8 cellular contexts compared by ENCODE assay signal in the genomic region with DNA sequence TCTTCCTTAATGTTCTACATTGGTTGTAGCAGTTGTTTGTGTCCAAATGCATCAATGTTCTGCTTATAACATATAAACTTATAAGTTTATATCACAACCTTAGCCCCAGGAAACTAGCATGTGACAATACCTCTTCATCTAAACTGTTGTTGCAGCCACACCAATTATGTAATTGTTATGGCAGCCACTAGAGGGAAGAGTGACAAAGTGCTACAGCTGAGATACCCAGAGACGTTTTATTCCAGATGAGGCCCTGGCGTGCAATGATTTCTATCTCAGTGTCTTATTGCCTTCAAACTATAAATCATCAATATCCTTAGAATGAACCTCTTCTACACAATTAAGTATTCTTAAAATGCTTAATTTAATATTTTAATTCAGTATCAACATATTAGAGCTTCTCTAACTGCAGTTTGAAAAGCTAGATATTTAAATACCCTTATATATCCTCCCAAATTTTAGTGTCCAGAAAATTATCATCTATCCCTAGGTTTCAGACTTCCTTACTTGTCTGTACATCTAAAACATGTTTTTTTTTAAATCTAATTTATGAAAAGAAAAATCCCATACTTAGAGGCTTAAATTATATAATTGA.
DNase-seq lines count a peak whose midpoint lies in the region; ATAC-seq, FAIRE-seq and TF ChIP-seq lines count a peak whose summit lies in the region.

No MANE protein-coding gene starts in this region.

- 0% methylated on average over 2 of the region's 2 CpGs for WGBS in K562 (ENCODE audit: insufficient coverage, low coverage, missing lambda C conversion rate)
- 0% methylated on average over 2 of the region's 2 CpGs for WGBS in mesenchymal stem cell
- 6 to 8% methylated on average over 2 of the region's 2 CpGs for WGBS in lower leg skin, 2 donors

- BruUV-seq in K562 (replicated peaks; lab: Mats Ljungman, UMichigan): no TSS peak

- intact Hi-C loops in K562 (cut with micrococcal nuclease) (no loop called here), lower leg skin (cut with DNase I; ENCODE audit: low total_unique reads) (no loop called here)

- H3K79me1 ChIP-seq in mesenchymal stem cell (replicated peaks; ENCODE audit: low read length, poor library complexity, severe bottlenecking): no peaks in the 10 kb centered on the region

- no peak for FAIRE-seq in K562 (lab: Jason Lieb, UNC)

- H3K4me2 ChIP-seq in K562 (ENCODE audit: insufficient read depth, low read length): no peak overlapping the region
- no peak overlapping the region for H3K4me2 ChIP-seq in mesenchymal stem cell (ENCODE audit: low read length, poor library complexity, severe bottlenecking)

- POLR2A ChIA-PET in K562 (lab: Yijun Ruan, JAX): no interaction called here

- no peak overlapping the region for H3K4ac ChIP-seq in mesenchymal stem cell (ENCODE audit: low read depth in 1 of 2, low read length in 2 of 2)

- H3K4me1 ChIP-seq in K562 (replicated peaks in 1 of 2; ENCODE audit: control insufficient read depth in 2 of 2, insufficient read depth in 2 of 2, low read length in 2 of 2): no peaks in the 10 kb centered on the region
- no peaks in the 10 kb centered on the region for H3K4me1 ChIP-seq in mesenchymal stem cell (ENCODE audit: control insufficient read depth, insufficient read depth, low read depth, low read length)

- H3K36me3 ChIP-seq in K562 (ENCODE audit: control insufficient read depth, insufficient read depth, low read length): no peaks in the 10 kb centered on the region; the same call in 2 of the 3 replicates
- no peaks in the 10 kb centered on the region for H3K36me3 ChIP-seq in mesenchymal stem cell (ENCODE audit: control insufficient read depth in 1 of 2, insufficient read depth in 2 of 2, low read depth in 1 of 2, low read length in 2 of 2)

- H2AK5ac ChIP-seq in mesenchymal stem cell (ENCODE audit: low read length, severe bottlenecking): no peak overlapping the region

- H3K27ac ChIP-seq in K562 (ENCODE audit: extremely low read depth, low read depth, low read length): no peak overlapping the region
- no peak overlapping the region for H3K27ac ChIP-seq in mesenchymal stem cell (ENCODE audit: low read length, poor library complexity, severe bottlenecking)

- peak; percentile 34 to 58; a peak in 3 of 4 replicates for TF ChIP-seq RAD21 in K562 (CRISPR knock-in tag; conservative IDR thresholded peaks at IDR 0.05 in 1 of 2, IDR thresholded peaks at IDR 0.05 in 1 of 2)

- CTCF ChIA-PET in K562 (lab: Yijun Ruan, JAX; ENCODE audit: low intra/inter-chr PET ratio): no interaction called here

- H2AFZ ChIP-seq in K562 (ENCODE audit: low read depth, low read length) (no peak overlapping the region), mesenchymal stem cell (ENCODE audit: low read depth, low read length) (no peak overlapping the region)

- H2BK120ac ChIP-seq in mesenchymal stem cell (ENCODE audit: low read depth, low read length): no peak overlapping the region

- H3K14ac ChIP-seq in mesenchymal stem cell (ENCODE audit: low read length in 2 of 2): no peak overlapping the region

- no peaks in the 10 kb centered on the region for H3K9me1 ChIP-seq in K562 (ENCODE audit: control insufficient read depth, insufficient read depth, low read length)

- in situ Hi-C loops in K562 (cut with MboI): no loop called here

- no peak for TF ChIP-seq EP300 in K562 (IDR thresholded peaks at IDR 0.05; ENCODE audit: low read length)

- H3K9ac ChIP-seq in K562 (ENCODE audit: insufficient read depth in 1 of 2, low read depth in 2 of 2, low read length in 2 of 2) (no peak overlapping the region), mesenchymal stem cell (ENCODE audit: low read length) (no peak overlapping the region)

- H3K18ac ChIP-seq in mesenchymal stem cell (ENCODE audit: low read depth in 1 of 2, low read length in 2 of 2): no peak overlapping the region

- no peak overlapping the region for H4K91ac ChIP-seq in mesenchymal stem cell (ENCODE audit: low read length)

- DNase-seq in NOMO-1 treated with DMSO at 0.1 percent for 48 hours (lab: John Stamatoyannopoulos, UW; ENCODE audit: unreplicated experiment): peak; percentile 21
- no peak for DNase-seq in NOMO-1 treated with dmso at 0.1 percent for 144 hours (lab: John Stamatoyannopoulos, UW; ENCODE audit: unreplicated experiment)
- DNase-seq in NCI-H1694 (lab: John Stamatoyannopoulos, UW): peak; percentile 10
- DNase-seq in K562 (ENCODE audit: extremely low read depth in 1 of 4, low spot score in 3 of 4): peak; percentile 9 to 25 (median 14)
- DNase-seq in mesenchymal stem cell: peak; percentile 50
- DNase-seq in lower leg skin (ENCODE audit: low spot score in 2 of 2): no peak
- DNase-seq in NCI-H1436 (lab: John Stamatoyannopoulos, UW): no peak

- ATAC-seq in HG02571 (IDR thresholded peaks at IDR 0.05; ENCODE audit: unreplicated experiment): peak; percentile 75
- ATAC-seq in K562: 0 out of 3 replicates have a peak, but pooled peaks have one; percentile 42

- no peaks in the 10 kb centered on the region for H3K79me2 ChIP-seq in K562 (ENCODE audit: control insufficient read depth, insufficient read depth, low read length)

- H3K4me3 ChIP-seq in K562: no peak overlapping the region
- no peak overlapping the region for H3K4me3 ChIP-seq in mesenchymal stem cell (ENCODE audit: insufficient read depth in 1 of 2, low read depth in 1 of 2, low read length in 2 of 2)
- no peak overlapping the region for H3K4me3 ChIP-seq in lower leg skin (ENCODE audit: low read depth, poor library complexity, severe bottlenecking)

- H2BK5ac ChIP-seq in mesenchymal stem cell (ENCODE audit: low read depth, low read length, poor library complexity, severe bottlenecking): no peak overlapping the region

- no peak overlapping the region for H3K23ac ChIP-seq in mesenchymal stem cell (ENCODE audit: low read length in 2 of 2)

- H3K9me3 ChIP-seq in K562 (replicated peaks; ENCODE audit: control insufficient read depth, insufficient read depth, low read depth, low read length): no peaks in the 10 kb centered on the region
- H3K9me3 ChIP-seq in mesenchymal stem cell (ENCODE audit: control insufficient read depth, low read length): no peaks in the 10 kb centered on the region

- H2BK15ac ChIP-seq in mesenchymal stem cell (ENCODE audit: low read depth, poor library complexity, severe bottlenecking): no peak overlapping the region

- H2BK12ac ChIP-seq in mesenchymal stem cell (ENCODE audit: low read length in 2 of 2): no peak overlapping the region

- TF ChIP-seq CTCF in K562 (IDR thresholded peaks at IDR 0.05 in 2 of 3, conservative IDR thresholded peaks at IDR 0.05 in 1 of 3; ENCODE audit: insufficient read depth in 2 of 3, low read depth in 1 of 3, low read length in 3 of 3): peak; percentile 6 to 33 (median 30); a peak in 2 of 6 replicates
- no peak for TF ChIP-seq CTCF in lower leg skin (IDR thresholded peaks at IDR 0.05)

- no peaks in the 10 kb centered on the region for H3K27me3 ChIP-seq in K562 (ENCODE audit: control insufficient read depth in 2 of 2, insufficient read depth in 2 of 2, low read length in 2 of 2)
- H3K27me3 ChIP-seq in mesenchymal stem cell (ENCODE audit: control insufficient read depth in 1 of 2, insufficient read depth in 1 of 2, low read length in 2 of 2): no peaks in the 10 kb centered on the region

- TF ChIP-seq POLR2A in K562 (conservative IDR thresholded peaks at IDR 0.05) (no peak), lower leg skin (IDR thresholded peaks at IDR 0.05) (no peak)

- no peak overlapping the region for H4K8ac ChIP-seq in mesenchymal stem cell (ENCODE audit: low read length)

- H4K20me1 ChIP-seq in K562 (replicated peaks; ENCODE audit: control insufficient read depth, insufficient read depth, low read length): no peaks in the 10 kb centered on the region

TF ChIP-seq in K562, 482 proteins besides CTCF, POLR2A, EP300 and RAD21 (continues in another document):
- TF ChIP-seq, protein P1, sequence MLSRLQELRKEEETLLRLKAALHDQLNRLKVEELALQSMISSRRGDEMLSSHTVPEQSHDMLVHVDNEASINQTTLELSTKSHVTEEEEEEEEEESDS (CRISPR knock-in tag; IDR thresholded peaks at IDR 0.05): no peak
- no peak for TF ChIP-seq MAZ (CRISPR knock-in tag; conservative IDR thresholded peaks at IDR 0.05 in 1 of 2, IDR thresholded peaks at IDR 0.05 in 1 of 2)
- TF ChIP-seq, protein P2, sequence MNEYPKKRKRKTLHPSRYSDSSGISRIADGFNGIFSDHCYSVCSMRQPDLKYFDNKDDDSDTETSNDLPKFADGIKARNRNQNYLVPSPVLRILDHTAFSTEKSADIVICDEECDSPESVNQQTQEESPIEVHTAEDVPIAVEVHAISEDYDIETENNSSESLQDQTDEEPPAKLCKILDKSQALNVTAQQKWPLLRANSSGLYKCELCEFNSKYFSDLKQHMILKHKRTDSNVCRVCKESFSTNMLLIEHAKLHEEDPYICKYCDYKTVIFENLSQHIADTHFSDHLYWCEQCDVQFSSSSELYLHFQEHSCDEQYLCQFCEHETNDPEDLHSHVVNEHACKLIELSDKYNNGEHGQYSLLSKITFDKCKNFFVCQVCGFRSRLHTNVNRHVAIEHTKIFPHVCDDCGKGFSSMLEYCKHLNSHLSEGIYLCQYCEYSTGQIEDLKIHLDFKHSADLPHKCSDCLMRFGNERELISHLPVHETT (CRISPR knock-in tag; conservative IDR thresholded peaks at IDR 0.05 in 1 of 2, IDR thresholded peaks at IDR 0.05 in 1 of 2): no peak
- TF ChIP-seq NFIC (IDR thresholded peaks at IDR 0.05): no peak
- no peak for TF ChIP-seq ZNF695 (CRISPR knock-in tag; IDR thresholded peaks at IDR 0.05)
- TF ChIP-seq JUN (IDR thresholded peaks at IDR 0.05; ENCODE audit: borderline replicate concordance, low read depth, low read length): no peak
- TF ChIP-seq JUN (CRISPR knock-in tag; IDR thresholded peaks at IDR 0.05; ENCODE audit: borderline replicate concordance): no peak
- no peak for TF ChIP-seq SAFB (IDR thresholded peaks at IDR 0.05; ENCODE audit: borderline replicate concordance, low read depth, low read length)
- TF ChIP-seq, protein P3, sequence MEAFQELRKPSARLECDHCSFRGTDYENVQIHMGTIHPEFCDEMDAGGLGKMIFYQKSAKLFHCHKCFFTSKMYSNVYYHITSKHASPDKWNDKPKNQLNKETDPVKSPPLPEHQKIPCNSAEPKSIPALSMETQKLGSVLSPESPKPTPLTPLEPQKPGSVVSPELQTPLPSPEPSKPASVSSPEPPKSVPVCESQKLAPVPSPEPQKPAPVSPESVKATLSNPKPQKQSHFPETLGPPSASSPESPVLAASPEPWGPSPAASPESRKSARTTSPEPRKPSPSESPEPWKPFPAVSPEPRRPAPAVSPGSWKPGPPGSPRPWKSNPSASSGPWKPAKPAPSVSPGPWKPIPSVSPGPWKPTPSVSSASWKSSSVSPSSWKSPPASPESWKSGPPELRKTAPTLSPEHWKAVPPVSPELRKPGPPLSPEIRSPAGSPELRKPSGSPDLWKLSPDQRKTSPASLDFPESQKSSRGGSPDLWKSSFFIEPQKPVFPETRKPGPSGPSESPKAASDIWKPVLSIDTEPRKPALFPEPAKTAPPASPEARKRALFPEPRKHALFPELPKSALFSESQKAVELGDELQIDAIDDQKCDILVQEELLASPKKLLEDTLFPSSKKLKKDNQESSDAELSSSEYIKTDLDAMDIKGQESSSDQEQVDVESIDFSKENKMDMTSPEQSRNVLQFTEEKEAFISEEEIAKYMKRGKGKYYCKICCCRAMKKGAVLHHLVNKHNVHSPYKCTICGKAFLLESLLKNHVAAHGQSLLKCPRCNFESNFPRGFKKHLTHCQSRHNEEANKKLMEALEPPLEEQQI (IDR thresholded peaks at IDR 0.05): no peak

Comparison
In these comparisons a context has a peak if more than half of its experiments do, and no peak if none do; other contexts are left out.
1. DNase-seq: peak in NOMO-1 treated with DMSO at 0.1 percent for 48 hours (single experiment), NCI-H1694 (single experiment), K562 (4 of 4) and mesenchymal stem cell (single experiment); none in NOMO-1 treated with dmso at 0.1 percent for 144 hours (single experiment), lower leg skin (0 of 2) and NCI-H1436 (single experiment).
2. CTCF ChIP-seq: peak in K562 (3 of 3); none in lower leg skin (0 of 3).